Comparison of ENCODE assay signal across 9 cellular contexts in genomic region chr3:152301745-152302181, GRCh38. TPM values are rescaled to one million over a fixed set of nuclear protein-coding genes. Genes with fewer than 3 reads are reported as not detected.
DNase-seq lines count a peak whose midpoint lies in the region; ATAC-seq and TF ChIP-seq lines count a peak whose summit lies in the region.
"Had no signal": no experiment of that assay in that cellular context is flagged by ENCODE, and none has a peak within 500 bp of the region (broad histone marks: within the 10 kb centered on the region; RNA-seq: fewer than 3 reads in every experiment).

No MANE protein-coding gene starts in this region.

- POLR2A ChIA-PET in WTC11 (lab: Charles Lee), result no interaction called here

- intact Hi-C loops in heart left ventricle (cut with DNase I) (loop anchor here in 2 of 10 donors (5.0 to 10.0 kb wide), 2 partner anchors 34 to 133 kb away; partner anchors contain the start of gene MBNL1 (in 1 of the 2)), Right ventricle myocardium inferior (cut with DNase I) (loop anchor here (10.0 kb wide), 1 partner anchor 143 kb away; no protein-coding TSS in a partner anchor), right lobe of liver (cut with DNase I) (no loop called here), aorta (cut with DNase I) (no loop called here)

- DNase-seq in heart left ventricle (no peak), Right ventricle myocardium inferior (ENCODE audit: missing footprints) (no peak), WTC11 (ENCODE audit: low spot score) (no peak), right lobe of liver (no peak), aorta (no peak), HPDE6-E6E7 (ENCODE audit: extremely low spot score) (no peak)

- H3K27ac ChIP-seq in heart left ventricle (peak overlapping the region; percentile 66 to 91 (median 82)), right lobe of liver (peak overlapping the region; percentile 77 to 91 (median 89)), aorta (ENCODE audit: low read depth in 1 of 2, low read length in 2 of 2) (peak overlapping the region; percentile 76 to 83)
- H3K27ac ChIP-seq: foreskin keratinocyte had no signal

- H3K9me3 ChIP-seq in heart left ventricle, result no peaks in the 10 kb centered on the region
- no peaks in the 10 kb centered on the region for H3K9me3 ChIP-seq in right lobe of liver
- H3K9me3 ChIP-seq in aorta (ENCODE audit: control insufficient read depth, low read length), result no peaks in the 10 kb centered on the region

- TF ChIP-seq CTCF in heart left ventricle (IDR thresholded peaks at IDR 0.05) (no peak), WTC11 (IDR thresholded peaks at IDR 0.05) (no peak), right lobe of liver (IDR thresholded peaks at IDR 0.05) (no peak)

- H3K4me1 Mint-ChIP-seq in WTC11, result peaks cover 84% of the 10 kb centered on the region

- WGBS in heart left ventricle, 4 donors, result 38 to 50% (median 45%) methylated on average over 3 of the region's 3 CpGs
- WGBS in right lobe of liver (ENCODE audit: insufficient coverage, low coverage, low lambda C conversion rate, missing lambda C conversion rate), result 14% methylated on average over 3 of the region's 3 CpGs
- 7 to 13% methylated on average over 3 of the region's 3 CpGs for WGBS in aorta, 2 donors

- H3K36me3 ChIP-seq in heart left ventricle (peaks cover 0 to 26% (median 5%) of the 10 kb centered on the region in 9 donors), right lobe of liver (no peaks in the 10 kb centered on the region), aorta (ENCODE audit: control insufficient read depth in 1 of 2, insufficient read depth in 2 of 2, low read length in 1 of 2) (peaks cover 0 to 3% of the 10 kb centered on the region in 2 donors)

- ATAC-seq in heart left ventricle, result no peak
- no peak for ATAC-seq in Right ventricle myocardium inferior
- peak; percentile 14; the same call in 1 of the 2 replicates for ATAC-seq in WTC11
- peak in 3 of 4 donors; percentile 1 to 4 (median 2) for ATAC-seq in right lobe of liver
- peak; percentile 26 for ATAC-seq in aorta (ENCODE audit: low FRiP score)
- no peak for ATAC-seq in HG03571 (IDR thresholded peaks at IDR 0.05; ENCODE audit: unreplicated experiment)
- no peak for ATAC-seq in HG03097 (IDR thresholded peaks at IDR 0.05; ENCODE audit: low FRiP score, unreplicated experiment)

- peak overlapping the region; percentile 29 for H3K4me3 Mint-ChIP-seq in WTC11

- H3K4me1 ChIP-seq in heart left ventricle (peaks cover 7 to 100% (median 71%) of the 10 kb centered on the region in 12 donors), right lobe of liver (peaks cover 0 to 46% (median 8%) of the 10 kb centered on the region in 4 donors), aorta (ENCODE audit: control insufficient read depth in 1 of 2, insufficient read depth in 2 of 2, low read length in 2 of 2) (peaks cover 3 to 24% of the 10 kb centered on the region in 2 donors)

- H3K9me3 Mint-ChIP-seq in WTC11, result no peaks in the 10 kb centered on the region

- no peaks in the 10 kb centered on the region for H3K27me3 ChIP-seq in heart left ventricle
- H3K27me3 ChIP-seq in right lobe of liver, result no peaks in the 10 kb centered on the region
- H3K27me3 ChIP-seq in aorta (ENCODE audit: control insufficient read depth in 1 of 2, insufficient read depth in 2 of 2, low read length in 1 of 2), result no peaks in the 10 kb centered on the region
- H3K27me3 ChIP-seq: foreskin keratinocyte had no signal

- no peaks in the 10 kb centered on the region for H3K27me3 Mint-ChIP-seq in WTC11 (ENCODE audit: low read depth)

- H3K4me3 ChIP-seq in heart left ventricle (peak overlapping the region in 10 of 12 donors; percentile 13 to 59 (median 48)), right lobe of liver (peak overlapping the region in 2 of 3 donors; percentile 37 to 53), aorta (ENCODE audit: low read length in 2 of 2) (peak overlapping the region in 1 of 2 donors; percentile 66)

- CTCF ChIA-PET in WTC11 (lab: Charles Lee), result no interaction called here

- no peaks in the 10 kb centered on the region for H3K36me3 Mint-ChIP-seq in WTC11

- no peak for TF ChIP-seq POLR2A in heart left ventricle (IDR thresholded peaks at IDR 0.05)
- peak; percentile 33 for TF ChIP-seq POLR2A in right lobe of liver (IDR thresholded peaks at IDR 0.05)

- no peak overlapping the region for H3K27ac Mint-ChIP-seq in WTC11

TF ChIP-seq in WTC11, 78 proteins besides CTCF, POLR2A, EP300 and RAD21 (continues in another document):
- no peak for TF ChIP-seq MXD4 (CRISPR knock-in tag; IDR thresholded peaks at IDR 0.05; ENCODE audit: borderline replicate concordance)
- no peak for TF ChIP-seq USF1 (CRISPR knock-in tag; IDR thresholded peaks at IDR 0.05)
- no peak for TF ChIP-seq ATF3 (CRISPR knock-in tag; conservative IDR thresholded peaks at IDR 0.05)
- no peak for TF ChIP-seq ZNF396 (CRISPR knock-in tag; IDR thresholded peaks at IDR 0.05; ENCODE audit: borderline replicate concordance)
- no peak for TF ChIP-seq RELA (CRISPR knock-in tag; IDR thresholded peaks at IDR 0.05; ENCODE audit: borderline replicate concordance)
- TF ChIP-seq TEAD1 (CRISPR knock-in tag; IDR thresholded peaks at IDR 0.05), result no peak
- TF ChIP-seq E2F1 (CRISPR knock-in tag; IDR thresholded peaks at IDR 0.05), result no peak
- no peak for TF ChIP-seq ESRRA (CRISPR knock-in tag; IDR thresholded peaks at IDR 0.05; ENCODE audit: borderline replicate concordance)
- no peak for TF ChIP-seq ZNF232 (CRISPR knock-in tag; IDR thresholded peaks at IDR 0.05)
- TF ChIP-seq MAX (CRISPR knock-in tag; IDR thresholded peaks at IDR 0.05), result no peak
- no peak for TF ChIP-seq PRDM15 (CRISPR knock-in tag; IDR thresholded peaks at IDR 0.05)
- TF ChIP-seq ZBTB43 (CRISPR knock-in tag; IDR thresholded peaks at IDR 0.05), result no peak
- no peak for TF ChIP-seq TP53 (CRISPR knock-in tag; IDR thresholded peaks at IDR 0.05)

RNA-seq across cellular contexts. Expression of gene MBNL1, which starts 33.0 kb away (rescaled TPM):
- total RNA-seq in heart left ventricle (100 to 1,000 TPM; 156 to 416 (median 193) TPM), Right ventricle myocardium inferior (180 TPM), WTC11 (2021) (16.0 to 20.4 TPM (median 17.8 TPM) in 3 replicates), right lobe of liver (10 to 100 TPM; 49.9 to 89.6 (median 63.2) TPM), aorta (100 to 1,000 TPM; 485 to 689 TPM)
- polyA plus RNA-seq in heart left ventricle (10 to 100 TPM; 46.8 to 64.7 TPM), aorta (100 to 1,000 TPM; 141 to 182 TPM)

Comparison
In these comparisons a context has a peak if more than half of its experiments do, and no peak if none do; other contexts are left out.
1. ATAC-seq: peak in WTC11 (single experiment), right lobe of liver (3 of 4) and aorta (single experiment); none in heart left ventricle (0 of 4), Right ventricle myocardium inferior (single experiment), HG03571 (single experiment) and HG03097 (single experiment).
2. Peak in every context shown above with its lines, with median percentiles within 50 percentile points of each other: H3K27ac ChIP-seq.